Comparison of ENCODE assay signal across 33 cellular contexts in genomic region chr3:72733676-72734075, GRCh38.
"Had no signal": no experiment of that assay in that cellular context is flagged by ENCODE, and none has a peak within 500 bp of the region (broad histone marks: within the 10 kb centered on the region; RNA-seq: fewer than 3 reads in every experiment).

No MANE protein-coding gene starts in this region.

- DNase-seq: activated effector memory CD4-positive, alpha-beta T cell treated with anti-CD3 and anti-CD28 coated beads, Interleukin-2, amount 50 U/mL, for 16 hours; activated effector memory CD4-positive, alpha-beta T cell treated with Interleukin-2 at 50 U/mL for 16 hours; activated gamma-delta T cell; activated gamma-delta T cell treated with Interleukin-2 at 50 U/mL for 16 hours; activated naive CD4-positive, alpha-beta T cell; activated naive CD4-positive, alpha-beta T cell treated with anti-CD3 and anti-CD28 coated beads for 36 hours; activated naive CD4-positive, alpha-beta T cell treated with anti-CD3 and anti-CD28 coated beads, Interleukin-2, amount 10 ng/mL, durations not matched to agents 7 days and 5 days; activated naive CD4-positive, alpha-beta T cell treated with anti-CD3 and anti-CD28 coated beads, Interleukin-2, amount 50 U/mL, for 16 hours; activated naive CD4-positive, alpha-beta T cell treated with Interleukin-2 at 50 U/mL for 16 hours; activated naive CD8-positive, alpha-beta T cell treated with anti-CD3 and anti-CD28 coated beads for 36 hours; activated naive CD8-positive, alpha-beta T cell treated with anti-CD3 and anti-CD28 coated beads, Interleukin-2, amount 10 ng/mL, durations not matched to agents 7 days and 5 days; activated naive CD8-positive, alpha-beta T cell treated with anti-CD3 and anti-CD28 coated beads, Interleukin-2, amount 50 U/mL, for 24 hours; activated T-cell treated with anti-CD3 and anti-CD28 coated beads, Interleukin-2, amount 50 U/mL, for 24 hours; activated T-cell treated with anti-CD3 and anti-CD28 coated beads, Interleukin-2, amount 50 U/mL, for 4 hours; activated T-cell treated with anti-CD3 and anti-CD28 coated beads, Interleukin-2, amount 50 U/mL, for 48 hours; activated T-cell treated with anti-CD3 and anti-CD28 coated beads, Interleukin-2, amount 50 U/mL, for 72 hours; adrenal gland; amniotic stem cell; amygdala; anterior cingulate cortex; aorta; body of pancreas; brain microvascular endothelial cell; caudate nucleus; central memory CD4-positive, alpha-beta T cell; cerebellar nuclear complex had no signal

- H3K4me1 ChIP-seq: adrenal gland, breast epithelium had no signal

- FAIRE-seq: astrocyte, bronchial epithelial cell had no signal

- ATAC-seq: activated naive CD4-positive, alpha-beta T cell treated with anti-CD3 and anti-CD28 coated beads, Interleukin-2, amount 50 U/mL, for 72 hours; activated naive CD8-positive, alpha-beta T cell treated with anti-CD3 and anti-CD28 coated beads, Interleukin-2, amount 50 U/mL, for 24 hours; activated T-cell treated with anti-CD3 and anti-CD28 coated beads, Interleukin-2, amount 50 U/mL, for 4 hours; activated T-cell treated with anti-CD3 and anti-CD28 coated beads, Interleukin-2, amount 50 U/mL, for 72 hours; activated T-helper 17 cell treated with anti-CD3 and anti-CD28 coated beads, Interleukin-2, amount 50 U/mL, for 72 hours; body of pancreas had no signal

- H3K27ac ChIP-seq: adrenal gland, ascending aorta, body of pancreas, brain microvascular endothelial cell, breast epithelium, cardiac muscle cell had no signal

- H3K36me3 ChIP-seq: adrenal gland, ascending aorta, brain microvascular endothelial cell, breast epithelium, cardiac muscle cell had no signal

- H3K9me3 ChIP-seq: adrenal gland had no signal

- H3K27me3 ChIP-seq: ascending aorta, body of pancreas, brain microvascular endothelial cell, breast epithelium had no signal

- H3K4me3 ChIP-seq: adrenal gland, ascending aorta, body of pancreas, breast epithelium, cardiac muscle cell had no signal
